ENCODE assay signal across 30 cellular contexts in genomic region chr1:4464478-4464877, GRCh38.
"Had no signal": no experiment of that assay in that cellular context is flagged by ENCODE, and none has a peak within 500 bp of the region (broad histone marks: within the 10 kb centered on the region; RNA-seq: fewer than 3 reads in every experiment).

No MANE protein-coding gene starts in this region.

- ATAC-seq: left colon; left lung; lower lobe of right lung; natural killer cell; pancreas; right cardiac atrium; sciatic nerve; stimulated activated naive B cell treated with anti-CD40 and anti-IgM and Interleukin-4, amounts not matched to agents 10 μg/mL and 1 μg/mL and 100 μg/mL, for 72 hours; upper lobe of right lung had no signal

- H3K36me3 ChIP-seq: left lung, lower lobe of right lung, pancreas, prostate gland, suprapubic skin, thoracic aorta, tibial artery, upper lobe of right lung had no signal

- H3K9me3 Mint-ChIP-seq: immature natural killer cell; mesothelial cell of epicardium; natural killer cell; stimulated activated naive CD8-positive, alpha-beta T cell treated with anti-CD3 and anti-CD28 coated beads, Interleukin-15, Interleukin-2, amounts not matched to agents 100 ng/mL and 50 ng/mL, for 24 hours had no signal

- H3K27me3 ChIP-seq: left lung, pancreas, suprapubic skin, tibial artery, upper lobe of right lung had no signal

- H3K4me1 Mint-ChIP-seq: immature natural killer cell; mesothelial cell of epicardium; naive B cell; natural killer cell; stimulated activated naive B cell treated with anti-CD40 and anti-IgM and Interleukin-4, amounts not matched to agents 10 μg/mL and 1 μg/mL and 100 μg/mL, for 72 hours had no signal

- H3K27ac ChIP-seq: left lung, lower lobe of right lung, pancreas, prostate gland, skin epidermis, suprapubic skin, thoracic aorta, tibial artery, upper lobe of right lung had no signal

- H3K4me3 Mint-ChIP-seq: immature natural killer cell; mesothelial cell of epicardium; naive B cell; natural killer cell; nephron progenitor cell; stimulated activated naive B cell treated with anti-CD40 and anti-IgM and Interleukin-4, amounts not matched to agents 10 μg/mL and 1 μg/mL and 100 μg/mL, for 72 hours; stimulated activated naive CD8-positive, alpha-beta T cell treated with anti-CD3 and anti-CD28 coated beads, Interleukin-15, Interleukin-2, amounts not matched to agents 100 ng/mL and 50 ng/mL, for 24 hours had no signal

- H3K4me3 ChIP-seq: left lung, lower lobe of right lung, pancreas, prostate gland, skin epidermis, suprapubic skin, thoracic aorta, tibial artery, upper lobe of right lung had no signal

- H3K4me1 ChIP-seq: left lung, lower lobe of right lung, pancreas, prostate gland, suprapubic skin, tibial artery, upper lobe of right lung had no signal

- DNase-seq: hypothalamus; immature natural killer cell; kidney; left colon; left lung; lower lobe of right lung; mammary epithelial cell; mesenchymal stem cell; naive B cell; natural killer cell; nephron progenitor cell; nucleus accumbens; pancreas; retina; right cardiac atrium; stimulated activated CD4-positive, alpha-beta T cell treated with anti-CD3 and anti-CD28 coated beads, Interleukin-12 subunit alpha, Interleukin-12 subunit beta, amount 100 ng/mL, for 4 hours; stimulated activated CD4-positive, alpha-beta T cell treated with anti-CD3 and anti-CD28 coated beads, Interleukin-15, amount 100 ng/mL, for 24 hours; stimulated activated CD4-positive, alpha-beta T cell treated with anti-CD3 and anti-CD28 coated beads, Interleukin-2, amount 100 ng/mL, for 24 hours; stimulated activated CD4-positive, alpha-beta T cell treated with anti-CD3 and anti-CD28 coated beads, Interleukin-4, amount 100 ng/mL, for 1 hour; stimulated activated naive B cell treated with anti-CD40 and anti-IgM and Interleukin-4, amounts not matched to agents 10 μg/mL and 1 μg/mL and 100 μg/mL, for 72 hours; tibial artery; trophoblast cell; upper lobe of right lung had no signal

- H3K27ac Mint-ChIP-seq: immature natural killer cell; mesothelial cell of epicardium; natural killer cell; nephron progenitor cell; stimulated activated naive B cell treated with anti-CD40 and anti-IgM and Interleukin-4, amounts not matched to agents 10 μg/mL and 1 μg/mL and 100 μg/mL, for 72 hours; stimulated activated naive CD8-positive, alpha-beta T cell treated with anti-CD3 and anti-CD28 coated beads, Interleukin-15, Interleukin-2, amounts not matched to agents 100 ng/mL and 50 ng/mL, for 24 hours had no signal

- H3K9me3 ChIP-seq: left lung, lower lobe of right lung, pancreas, prostate gland, suprapubic skin, thoracic aorta, tibial artery, upper lobe of right lung had no signal

- H3K36me3 Mint-ChIP-seq: immature natural killer cell; mesothelial cell of epicardium; naive B cell; natural killer cell; stimulated activated naive B cell treated with anti-CD40 and anti-IgM and Interleukin-4, amounts not matched to agents 10 μg/mL and 1 μg/mL and 100 μg/mL, for 72 hours had no signal

- H3K27me3 Mint-ChIP-seq: stimulated activated naive CD8-positive, alpha-beta T cell treated with anti-CD3 and anti-CD28 coated beads, Interleukin-15, Interleukin-2, amounts not matched to agents 100 ng/mL and 50 ng/mL, for 24 hours had no signal
